Comparison of ENCODE assay signal across 8 cellular contexts in the genomic region with DNA sequence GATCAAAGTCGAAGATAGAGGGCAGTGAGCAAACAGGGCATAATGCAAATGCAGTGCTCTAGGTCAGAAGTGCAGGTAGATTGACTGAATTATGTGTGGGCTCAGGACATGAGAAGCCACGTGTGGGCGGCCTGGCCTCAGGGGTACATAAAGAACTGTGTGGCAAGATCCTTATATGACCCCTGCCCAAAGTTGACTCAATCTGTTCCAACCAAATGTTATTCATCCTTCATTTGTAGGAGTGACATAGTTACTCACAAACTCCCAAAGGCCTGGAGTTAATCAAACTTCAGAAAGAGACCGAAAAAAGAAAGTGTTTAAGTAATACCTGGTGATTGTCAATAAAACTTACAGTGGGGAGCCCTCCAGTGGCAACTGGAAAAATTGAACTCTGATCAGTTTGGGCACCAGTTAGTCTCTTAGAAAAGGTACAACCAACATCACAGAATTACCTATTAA.
DNase-seq lines count a peak whose midpoint lies in the region; ATAC-seq and TF ChIP-seq lines count a peak whose summit lies in the region.

No MANE protein-coding gene starts in this region.

- in situ Hi-C loops in Panc1 (cut with HindIII; ENCODE audit: low pct_unique_long_range_greater_than_20kb, low sequenced_read_pairs) = no loop called here

- no TSS peak for BruUV-seq in Panc1 (replicated peaks; lab: Mats Ljungman, UMichigan)

- no peak overlapping the region for H3K4me3 ChIP-seq in AG10803 (ENCODE audit: low read length)
- H3K4me3 ChIP-seq in Panc1 (ENCODE audit: low read depth in 2 of 2, low read length in 2 of 2) = no peak overlapping the region
- H3K4me3 ChIP-seq in fibroblast of villous mesenchyme (ENCODE audit: low read depth, low read length) = no peak overlapping the region

- no peak overlapping the region for H3K27ac ChIP-seq in Panc1 (ENCODE audit: low read length)

- ATAC-seq in GM18498 (IDR thresholded peaks at IDR 0.05; ENCODE audit: unreplicated experiment) (peak; percentile 56), Panc1 (no peak), HG03108 (IDR thresholded peaks at IDR 0.05; ENCODE audit: unreplicated experiment) (no peak)

- no peaks in the 10 kb centered on the region for H3K27me3 ChIP-seq in Panc1 (ENCODE audit: control insufficient read depth, insufficient read depth, low read length)

- TF ChIP-seq CTCF in AG10803 (conservative IDR thresholded peaks at IDR 0.05; ENCODE audit: low read length) (peak; percentile 69), Panc1 (IDR thresholded peaks at IDR 0.05) (peak; percentile 72), fibroblast of villous mesenchyme (IDR thresholded peaks at IDR 0.05; ENCODE audit: insufficient read depth, low read depth, low read length) (peak; percentile 51)

- no peaks in the 10 kb centered on the region for H3K4me1 ChIP-seq in Panc1 (ENCODE audit: control insufficient read depth, insufficient read depth, low read length)

- DNase-seq in AG10803 (ENCODE audit: low read depth) (peak; percentile 47), Panc1 (ENCODE audit: low read depth, low spot score) (peak; percentile 4), fibroblast of villous mesenchyme (ENCODE audit: low read depth) (peak; percentile 45), NCI-H345 treated with DMSO at 0.1 percent for 48 hours (lab: John Stamatoyannopoulos, UW; ENCODE audit: unreplicated experiment) (no peak), NCI-H2227 (lab: John Stamatoyannopoulos, UW; ENCODE audit: unreplicated experiment) (no peak)
- peak; percentile 32 for DNase-seq in stimulated activated CD8-positive, alpha-beta memory T cell treated with anti-CD3 and anti-CD28 coated beads, Interleukin-4, amount 100 ng/mL, for 48 hours

- POLR2A ChIA-PET in Panc1 (lab: Charles Lee) = no interaction called here

- no peaks in the 10 kb centered on the region for H3K36me3 ChIP-seq in Panc1 (ENCODE audit: control insufficient read depth, insufficient read depth, low read length)

- CTCF ChIA-PET in Panc1 (lab: Charles Lee) = interaction anchor here (0.7 kb wide), 1 partner anchor 590 kb away, joined by 4 read pairs; no protein-coding TSS in a partner anchor

- intact Hi-C loops in Panc1 (cut with micrococcal nuclease; ENCODE audit: unreplicated experiment) = no loop called here

- no peaks in the 10 kb centered on the region for H3K9me3 ChIP-seq in Panc1 (ENCODE audit: control insufficient read depth, insufficient read depth, low read depth, low read length)

Comparison
In these comparisons a context has a peak if more than half of its experiments do, and no peak if none do; other contexts are left out.
1. DNase-seq: peak in AG10803 (single experiment), Panc1 (single experiment), fibroblast of villous mesenchyme (single experiment) and stimulated activated CD8-positive, alpha-beta memory T cell treated with anti-CD3 and anti-CD28 coated beads, Interleukin-4, amount 100 ng/mL, for 48 hours (single experiment); none in NCI-H345 treated with DMSO at 0.1 percent for 48 hours (single experiment) and NCI-H2227 (single experiment).
2. Peak in every context shown above with its lines, with median percentiles within 50 percentile points of each other: CTCF ChIP-seq.